In the genomic region with DNA sequence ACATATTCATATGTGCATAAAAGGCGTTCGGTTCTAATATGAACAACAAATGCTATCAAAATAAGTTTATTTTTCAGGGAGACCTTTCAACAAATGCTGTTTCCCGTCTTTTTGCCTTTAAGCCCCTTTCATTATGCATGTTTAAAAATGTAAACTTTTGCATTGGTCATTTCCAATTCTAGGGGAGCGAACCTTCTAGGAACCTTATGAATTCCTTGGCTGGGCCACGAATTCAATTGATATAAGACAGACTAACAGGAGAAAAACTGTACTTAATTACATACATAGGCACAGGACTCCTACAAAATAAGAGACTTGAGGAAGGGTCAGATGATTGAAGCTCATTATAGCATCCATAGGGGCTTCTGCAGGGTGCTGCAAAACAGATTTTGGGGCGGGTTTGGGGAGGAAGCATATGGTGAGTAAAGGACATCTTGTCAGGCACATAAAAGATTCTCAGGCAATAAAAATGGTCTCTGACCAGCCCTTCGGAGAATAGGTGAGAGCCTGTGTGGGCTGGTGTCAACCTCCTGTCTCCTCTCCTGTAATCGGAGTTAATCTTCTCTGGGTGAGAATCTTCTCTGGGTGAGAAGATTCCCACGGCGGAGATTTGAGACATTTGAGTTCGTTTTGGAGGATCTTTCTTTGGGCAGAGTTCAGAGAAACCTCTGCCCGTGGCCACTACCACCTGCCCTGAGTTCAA, we compare ENCODE assay signal across 1 cellular context.
TF ChIP-seq lines count a peak whose summit lies in the region.

No MANE protein-coding gene starts in this region.

TF ChIP-seq in K562, 482 proteins besides CTCF, POLR2A, EP300 and RAD21 (continued from another document):
- no peak for TF ChIP-seq HINFP (tag; conservative IDR thresholded peaks at IDR 0.05; ENCODE audit: low read depth)
- TF ChIP-seq, protein P1, sequence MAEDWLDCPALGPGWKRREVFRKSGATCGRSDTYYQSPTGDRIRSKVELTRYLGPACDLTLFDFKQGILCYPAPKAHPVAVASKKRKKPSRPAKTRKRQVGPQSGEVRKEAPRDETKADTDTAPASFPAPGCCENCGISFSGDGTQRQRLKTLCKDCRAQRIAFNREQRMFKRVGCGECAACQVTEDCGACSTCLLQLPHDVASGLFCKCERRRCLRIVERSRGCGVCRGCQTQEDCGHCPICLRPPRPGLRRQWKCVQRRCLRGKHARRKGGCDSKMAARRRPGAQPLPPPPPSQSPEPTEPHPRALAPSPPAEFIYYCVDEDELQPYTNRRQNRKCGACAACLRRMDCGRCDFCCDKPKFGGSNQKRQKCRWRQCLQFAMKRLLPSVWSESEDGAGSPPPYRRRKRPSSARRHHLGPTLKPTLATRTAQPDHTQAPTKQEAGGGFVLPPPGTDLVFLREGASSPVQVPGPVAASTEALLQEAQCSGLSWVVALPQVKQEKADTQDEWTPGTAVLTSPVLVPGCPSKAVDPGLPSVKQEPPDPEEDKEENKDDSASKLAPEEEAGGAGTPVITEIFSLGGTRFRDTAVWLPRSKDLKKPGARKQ (CRISPR knock-in tag; IDR thresholded peaks at IDR 0.05), result no peak
